ENCODE assay signal across 30 cellular contexts in genomic region chr20:2698912-2699311, GRCh38. TPM values are rescaled to one million over a fixed set of nuclear protein-coding genes. Genes with fewer than 3 reads are reported as not detected.
DNase-seq lines count a peak whose midpoint lies in the region; ATAC-seq, FAIRE-seq and TF ChIP-seq lines count a peak whose summit lies in the region.
"Had no signal": no experiment of that assay in that cellular context is flagged by ENCODE, and none has a peak within 500 bp of the region (broad histone marks: within the 10 kb centered on the region; RNA-seq: fewer than 3 reads in every experiment).

No MANE protein-coding gene starts in this region.

- no peaks in the 10 kb centered on the region for H4K20me1 ChIP-seq in GM23248 (ENCODE audit: insufficient read depth)

- H3K4me3 ChIP-seq in A549 (no peak overlapping the region), coronary artery (no peak overlapping the region), GM23248 (no peak overlapping the region)
- H3K4me3 ChIP-seq: GM23338, left ventricle myocardium inferior, ovary, thoracic aorta, vagina had no signal

- no peak for TF ChIP-seq EP300 in A549 (IDR thresholded peaks at IDR 0.05)

- POLR2A ChIA-PET in A549 (lab: Yijun Ruan, JAX) = no interaction called here

- no peak for TF ChIP-seq POLR2A in A549 (IDR thresholded peaks at IDR 0.05; ENCODE audit: low read length)

- no peak for FAIRE-seq in A549 (lab: Jason Lieb, UNC)
- FAIRE-seq: endometrium, GM12892 had no signal

- in situ Hi-C loops in GM13976 (cut with MboI; ENCODE audit: low sequenced_read_pairs, unreplicated experiment) (no loop called here), GM23248 (cut with MboI) (no loop called here)

- H3K4me2 ChIP-seq in A549 (no peak overlapping the region), GM23248 (ENCODE audit: unreplicated experiment) (no peak overlapping the region)
- H3K4me2 ChIP-seq: GM23338 had no signal

- peak; percentile 54 to 56; a peak in 5 of 6 replicates for ATAC-seq in A549
- ATAC-seq: GM23338; naive thymus-derived CD4-positive, alpha-beta T cell; right cardiac atrium; stimulated activated naive B cell treated with anti-CD40 and anti-IgM and Interleukin-4, amounts not matched to agents 10 μg/mL and 1 μg/mL and 100 μg/mL, for 72 hours had no signal

- TF ChIP-seq RAD21 in A549 (conservative IDR thresholded peaks at IDR 0.05 in 1 of 2, IDR thresholded peaks at IDR 0.05 in 1 of 2) = no peak

- H3K79me2 ChIP-seq in GM23248 (ENCODE audit: insufficient read depth) = no peaks in the 10 kb centered on the region

- no peaks in the 10 kb centered on the region for H3F3A ChIP-seq in GM23248 (ENCODE audit: insufficient read depth)

- CTCF ChIA-PET in A549 (lab: Yijun Ruan, JAX) = interaction anchor here (1.0 to 2.9 kb wide), 3 partner anchors 11 to 43 kb away, joined by 3 to 8 read pairs (median 6); no protein-coding TSS in a partner anchor

- no peak overlapping the region for H2AFZ ChIP-seq in GM23248
- H2AFZ ChIP-seq: GM23338 had no signal

- DNase-seq in A549 (ENCODE audit: low read depth in 1 of 2, low spot score in 1 of 2) (no peak), D341Med (ENCODE audit: low spot score) (peak; percentile 33), coronary artery (ENCODE audit: low spot score) (peak; percentile 49), osteocyte (ENCODE audit: extremely low spot score, unreplicated experiment) (peak; percentile 77), GM13976 (ENCODE audit: low spot score) (no peak), DMS153 (lab: John Stamatoyannopoulos, UW) (no peak), NCI-H2029 treated with DMSO at 0.1 percent for 48 hours (lab: John Stamatoyannopoulos, UW) (no peak), GM23248 (no peak)
- DNase-seq: activated CD4-positive, alpha-beta T cell treated with anti-CD3 and anti-CD28 coated beads, Interleukin-2, amount 50 U/mL, for 1 hour; activated effector memory CD4-positive, alpha-beta T cell treated with Interleukin-2 at 50 U/mL for 16 hours; anterior cingulate cortex; Kasumi-1; left ventricle myocardium inferior; naive thymus-derived CD4-positive, alpha-beta T cell; NCI-H2171 treated with DMSO at 0.1 percent for 48 hours; NCI-H524 treated with DMSO at 0.1 percent for 48 hours; NK-92 treated with Interleukin-12 subunit alpha and Interleukin-12 subunit beta, amount 100 ng/mL, for 24 hours; ovary; SHP77 treated with DMSO at 0.1 percent for 48 hours; stimulated activated naive B cell treated with anti-CD40 and anti-IgM and Interleukin-4, amounts not matched to agents 10 μg/mL and 1 μg/mL and 100 μg/mL, for 72 hours; SW 1271 had no signal

- H3K27ac Mint-ChIP-seq in osteocyte (ENCODE audit: unreplicated experiment) = no peak overlapping the region
- H3K27ac Mint-ChIP-seq: activated naive CD8-positive, alpha-beta T cell; dendritic cell treated with granulocyte-macrophage colony-stimulating factor and Interleukin-4, amounts not matched to agents 40 ng/mL and 50 ng/mL, for 4 days; GM23338; stimulated activated naive B cell treated with anti-CD40 and anti-IgM and Interleukin-4, amounts not matched to agents 10 μg/mL and 1 μg/mL and 100 μg/mL, for 72 hours had no signal

- H3K4me1 ChIP-seq in A549 = no peaks in the 10 kb centered on the region
- no peaks in the 10 kb centered on the region for H3K4me1 ChIP-seq in GM23248 (ENCODE audit: insufficient read depth)

- peaks cover 37% of the 10 kb centered on the region for H3K27me3 ChIP-seq in GM23248 (replicated peaks; ENCODE audit: insufficient read depth)
- H3K27me3 ChIP-seq: ovary, vagina had no signal

- H3K9ac ChIP-seq in GM23248 = no peak overlapping the region

- H3K9me3 ChIP-seq in A549 (no peaks in the 10 kb centered on the region), GM23248 (ENCODE audit: low read depth) (no peaks in the 10 kb centered on the region)
- H3K9me3 ChIP-seq: left ventricle myocardium inferior, ovary, thoracic aorta, vagina had no signal

- no peak overlapping the region for H3K4me3 Mint-ChIP-seq in osteocyte (ENCODE audit: unreplicated experiment)
- H3K4me3 Mint-ChIP-seq: activated naive CD8-positive, alpha-beta T cell; dendritic cell treated with granulocyte-macrophage colony-stimulating factor and Interleukin-4, amounts not matched to agents 40 ng/mL and 50 ng/mL, for 4 days; GM23338; naive thymus-derived CD4-positive, alpha-beta T cell; stimulated activated naive B cell treated with anti-CD40 and anti-IgM and Interleukin-4, amounts not matched to agents 10 μg/mL and 1 μg/mL and 100 μg/mL, for 72 hours had no signal

- no peaks in the 10 kb centered on the region for H3K36me3 Mint-ChIP-seq in osteocyte (ENCODE audit: unreplicated experiment)
- H3K36me3 Mint-ChIP-seq: activated naive CD8-positive, alpha-beta T cell; CD14-positive monocyte had no signal

- H3K36me3 ChIP-seq in GM23248 (ENCODE audit: low read depth) = no peaks in the 10 kb centered on the region
- H3K36me3 ChIP-seq: left ventricle myocardium inferior, ovary, thoracic aorta, vagina had no signal

- H3K4me1 Mint-ChIP-seq in osteocyte (ENCODE audit: unreplicated experiment) = peaks cover 6% of the 10 kb centered on the region
- H3K4me1 Mint-ChIP-seq: CD14-positive monocyte; stimulated activated naive B cell treated with anti-CD40 and anti-IgM and Interleukin-4, amounts not matched to agents 10 μg/mL and 1 μg/mL and 100 μg/mL, for 72 hours had no signal

- 33% methylated on average over 4 of the region's 4 CpGs for WGBS in A549 (ENCODE audit: missing lambda C conversion rate)
- 59 to 64% methylated on average over 4 of the region's 4 CpGs for WGBS in GM23248 (ENCODE audit: low coverage in 1 of 2, low lambda C conversion rate in 2 of 2, missing lambda C conversion rate in 2 of 2), 2 experiments

- no peaks in the 10 kb centered on the region for H3K9me3 Mint-ChIP-seq in osteocyte (ENCODE audit: unreplicated experiment)
- H3K9me3 Mint-ChIP-seq: dendritic cell treated with granulocyte-macrophage colony-stimulating factor and Interleukin-4, amounts not matched to agents 40 ng/mL and 50 ng/mL, for 4 days; GM23338; stimulated activated naive B cell treated with anti-CD40 and anti-IgM and Interleukin-4, amounts not matched to agents 10 μg/mL and 1 μg/mL and 100 μg/mL, for 72 hours had no signal

- H3K27me3 Mint-ChIP-seq in osteocyte (ENCODE audit: unreplicated experiment) = peaks cover 58% of the 10 kb centered on the region

- no peak overlapping the region for H3K27ac ChIP-seq in A549
- no peak overlapping the region for H3K27ac ChIP-seq in coronary artery
- no peak overlapping the region for H3K27ac ChIP-seq in GM23248
- H3K27ac ChIP-seq: left ventricle myocardium inferior, ovary, thoracic aorta, vagina had no signal

- TF ChIP-seq CTCF in A549 (IDR thresholded peaks at IDR 0.05) (no peak), coronary artery (IDR thresholded peaks at IDR 0.05) (no peak), osteocyte (IDR thresholded peaks at IDR 0.05) (no peak), GM13976 (IDR thresholded peaks at IDR 0.05; ENCODE audit: borderline replicate concordance, control extremely low read depth, extremely low read depth, insufficient read depth, missing control alignments) (no peak)

- no peaks in the 10 kb centered on the region for H3K9me2 ChIP-seq in GM23248 (ENCODE audit: insufficient read depth)

TF ChIP-seq in A549, 52 proteins besides CTCF, POLR2A, EP300 and RAD21 (continues in another document):
- TF ChIP-seq HES2 (IDR thresholded peaks at IDR 0.05) (no peak), ELK1 (IDR thresholded peaks at IDR 0.05; ENCODE audit: low read depth, low read length) (no peak), FOXS1 (CRISPR knock-in tag; IDR thresholded peaks at IDR 0.05) (no peak)

RNA-seq across cellular contexts. Expression of gene EBF4, which starts 6.3 kb away (rescaled TPM):
- polyA plus RNA-seq in A549 (2011; rRNA removed) = 2.2 and 2.9 TPM in 2 replicates
- 1.1 and 1.8 TPM in 2 replicates for polyA plus RNA-seq in A549 (2012; cell fraction: cytosol; rRNA removed)
- 7.8 and 8.6 TPM in 2 replicates for polyA plus RNA-seq in A549 (2012; cell fraction: nucleus; rRNA removed)
- 1.5 to 3.2 TPM (median 2.8 TPM) in 3 replicates for polyA plus RNA-seq in A549 (2017; fragmentation: RNase III; extraction: RNeasy Plus Mini Kit Qiagen cat#74134 plus additional on column Dnase treatment)
- 2.6 and 4.5 TPM in 2 replicates for polyA minus RNA-seq in A549 (2011; rRNA and poly(A)+ RNA removed)
- 9.8 and 12.8 TPM in 2 replicates for total RNA-seq in osteocyte
- 0.76 TPM in 1 of 2 replicates, not detected in the other for total RNA-seq in GM23248 (2014; rRNA removed; shearing (Covaris generic))
- polyA plus RNA-seq in GM23248 (2016; fragmentation: Nextera tagmentation; extraction: Ambion mirVana) = 0.36 TPM in 1 of 2 replicates, not detected in the other
- polyA plus RNA-seq: CD14-positive monocyte had no signal

RNA-seq across cellular contexts. Expression of gene IDH3B, which starts 34.9 kb away (rescaled TPM):
- polyA plus RNA-seq in A549 (2011; rRNA removed) (188 and 200 TPM in 2 replicates), A549 (2017; fragmentation: RNase III; extraction: RNeasy Plus Mini Kit Qiagen cat#74134 plus additional on column Dnase treatment) (141 to 154 TPM (median 149 TPM) in 3 replicates), GM23248 (2016; fragmentation: Nextera tagmentation; extraction: Ambion mirVana) (75.6 and 79.5 TPM in 2 replicates)
- polyA plus RNA-seq in A549 (2012; cell fraction: cytosol; rRNA removed) = 252 and 259 TPM in 2 replicates
- polyA plus RNA-seq in A549 (2012; cell fraction: nucleus; rRNA removed) = 494 and 609 TPM in 2 replicates
- 164 and 170 TPM in 2 replicates for polyA minus RNA-seq in A549 (2011; rRNA and poly(A)+ RNA removed)
- 78.1 and 86.6 TPM in 2 replicates for total RNA-seq in osteocyte
- total RNA-seq in GM23248 (2014; rRNA removed; shearing (Covaris generic)) = 76.3 and 91.1 TPM in 2 replicates

RNA-seq across cellular contexts. Expression of gene NOP56, which starts 46.5 kb away (rescaled TPM):
- polyA plus RNA-seq in A549 (2011; rRNA removed) (471 and 571 TPM in 2 replicates), A549 (2017; fragmentation: RNase III; extraction: RNeasy Plus Mini Kit Qiagen cat#74134 plus additional on column Dnase treatment) (658 to 761 TPM (median 681 TPM) in 3 replicates), GM23248 (2016; fragmentation: Nextera tagmentation; extraction: Ambion mirVana) (139 and 149 TPM in 2 replicates)
- polyA plus RNA-seq in A549 (2012; cell fraction: cytosol; rRNA removed) = 493 and 522 TPM in 2 replicates
- 926 and 1,083 TPM in 2 replicates for polyA plus RNA-seq in A549 (2012; cell fraction: nucleus; rRNA removed)
- 526 and 546 TPM in 2 replicates for polyA minus RNA-seq in A549 (2011; rRNA and poly(A)+ RNA removed)
- 141 and 142 TPM in 2 replicates for total RNA-seq in osteocyte
- 123 and 130 TPM in 2 replicates for total RNA-seq in GM23248 (2014; rRNA removed; shearing (Covaris generic))

Comparison
In these comparisons a context has a peak if more than half of its experiments do, and no peak if none do; other contexts are left out.
1. DNase-seq: peak in D341Med (single experiment), coronary artery (single experiment) and osteocyte (single experiment); none in A549 (0 of 2), GM13976 (single experiment), DMS153 (single experiment), NCI-H2029 treated with DMSO at 0.1 percent for 48 hours (single experiment) and GM23248 (single experiment).